ENCODE assay signal across 8 cellular contexts in genomic region chr16:79089735-79090284, GRCh38.
DNase-seq lines count a peak whose midpoint lies in the region; ATAC-seq and TF ChIP-seq lines count a peak whose summit lies in the region.

No MANE protein-coding gene starts in this region.

- H3F3A ChIP-seq in smooth muscle cell (ENCODE audit: low read depth), result no peaks in the 10 kb centered on the region

- H4K20me1 ChIP-seq in smooth muscle cell (ENCODE audit: low read depth), result no peaks in the 10 kb centered on the region

- intact Hi-C loops in stomach (cut with DNase I; ENCODE audit: low total_unique reads), result no loop called here

- TF ChIP-seq EP300 in stomach (IDR thresholded peaks at IDR 0.05), result no peak

- DNase-seq in CMK (ENCODE audit: low read depth) (peak; percentile 63), M059J (ENCODE audit: low read depth) (peak; percentile 12), smooth muscle cell (lab: John Stamatoyannopoulos, UW; ENCODE audit: unreplicated experiment) (no peak), stomach (no peak), DMS 273 (lab: John Stamatoyannopoulos, UW; ENCODE audit: unreplicated experiment) (no peak)
- peak; percentile 36 for DNase-seq in activated T-helper 9 cell treated with anti-CD3 and anti-CD28 coated beads, Interleukin-2, amount 50 U/mL, for 16 hours (ENCODE audit: low read depth)

- no peak overlapping the region for H3K27ac ChIP-seq in smooth muscle cell (ENCODE audit: low read depth)
- peak overlapping the region in 1 of 5 donors; percentile 20 for H3K27ac ChIP-seq in stomach

- H3K4me3 ChIP-seq in smooth muscle cell (no peak overlapping the region), stomach (peak overlapping the region in 1 of 4 donors; percentile 13)

- H3K36me3 ChIP-seq in smooth muscle cell (ENCODE audit: low read depth), result no peaks in the 10 kb centered on the region
- no peaks in the 10 kb centered on the region for H3K36me3 ChIP-seq in stomach

- no peaks in the 10 kb centered on the region for H3K9me3 ChIP-seq in smooth muscle cell (replicated peaks; ENCODE audit: low read depth)
- H3K9me3 ChIP-seq in stomach, result no peaks in the 10 kb centered on the region

- H3K4me1 ChIP-seq in smooth muscle cell (ENCODE audit: low read depth) (no peaks in the 10 kb centered on the region), stomach (peaks cover 0 to 23% (median 0%) of the 10 kb centered on the region in 4 donors)

- WGBS in smooth muscle cell (ENCODE audit: low lambda C conversion rate), result 61% methylated on average over 10 of the region's 10 CpGs
- WGBS in stomach, 5 donors, result 60 to 67% (median 60%) methylated on average over 10 of the region's 10 CpGs

- H2AFZ ChIP-seq in smooth muscle cell (ENCODE audit: low read depth), result no peak overlapping the region

- no peak for TF ChIP-seq CTCF in smooth muscle cell (IDR thresholded peaks at IDR 0.05; ENCODE audit: borderline replicate concordance, insufficient read depth, poor library complexity, severe bottlenecking)
- TF ChIP-seq CTCF in stomach (IDR thresholded peaks at IDR 0.05), result no peak

- no peak for TF ChIP-seq POLR2A in stomach (IDR thresholded peaks at IDR 0.05)

- no peaks in the 10 kb centered on the region for H3K79me2 ChIP-seq in smooth muscle cell (ENCODE audit: low read depth)

- H3K9ac ChIP-seq in smooth muscle cell (ENCODE audit: low read depth), result no peak overlapping the region

- ATAC-seq in GM18858 (IDR thresholded peaks at IDR 0.05; ENCODE audit: unreplicated experiment) (no peak), HG02610 (IDR thresholded peaks at IDR 0.05; ENCODE audit: unreplicated experiment) (no peak)

- H3K27me3 ChIP-seq in smooth muscle cell (ENCODE audit: low read depth), result no peaks in the 10 kb centered on the region
- H3K27me3 ChIP-seq in stomach, result no peaks in the 10 kb centered on the region

- peak overlapping the region; percentile 24 for H3K4me2 ChIP-seq in smooth muscle cell

Comparison
In these comparisons a context has a peak if more than half of its experiments do, and no peak if none do; other contexts are left out.
1. DNase-seq: peak in CMK (single experiment), M059J (single experiment) and activated T-helper 9 cell treated with anti-CD3 and anti-CD28 coated beads, Interleukin-2, amount 50 U/mL, for 16 hours (single experiment); none in smooth muscle cell (single experiment), stomach (single experiment) and DMS 273 (single experiment).